Comparison of ENCODE assay signal across 8 cellular contexts in the genomic region with DNA sequence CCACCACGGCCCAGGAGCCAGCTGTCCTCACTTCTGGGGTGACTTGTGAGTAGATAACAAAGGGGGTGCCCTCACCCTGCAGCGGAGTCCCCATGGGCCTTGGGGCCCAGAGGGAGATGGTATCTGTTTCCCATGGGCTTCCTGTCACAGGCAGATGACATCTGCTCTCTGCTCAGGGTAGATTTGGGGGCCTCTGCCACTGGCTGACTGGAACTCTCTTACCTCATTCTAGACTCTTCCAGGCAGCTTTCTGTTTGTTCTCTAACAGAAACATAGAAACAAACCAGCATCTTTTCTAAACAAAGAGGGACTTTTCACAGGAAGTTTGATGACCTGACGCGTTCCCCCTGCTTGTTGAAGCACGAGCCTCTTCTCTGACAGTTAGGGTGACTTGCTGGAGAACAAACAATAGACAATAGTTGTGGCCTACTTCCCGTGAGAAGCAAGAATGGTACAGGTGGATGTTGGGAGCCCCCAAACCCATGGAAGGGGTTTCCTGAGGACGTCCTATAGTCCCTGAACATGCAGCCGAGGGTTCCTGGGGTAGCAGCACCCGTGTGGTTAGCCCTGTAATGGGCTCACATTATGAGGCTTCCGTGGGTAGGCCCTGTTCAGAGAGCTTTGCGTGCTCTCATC.
A peak's percentile ranks its signal among the peaks of the same experiment; 100 is the strongest.
DNase-seq lines count a peak whose midpoint lies in the region; ATAC-seq and TF ChIP-seq lines count a peak whose summit lies in the region.

No MANE protein-coding gene starts in this region.

- H3K4ac ChIP-seq in IMR-90 (ENCODE audit: low read depth, low read length), result peak overlapping the region; percentile 69

- H3K9ac ChIP-seq in IMR-90 (ENCODE audit: low read depth, low read length), result no peak overlapping the region

- H2BK15ac ChIP-seq in IMR-90 (ENCODE audit: low read depth, low read length), result no peak overlapping the region

- peak overlapping the region; percentile 76; the same call in 1 of the 2 replicates for H2AK5ac ChIP-seq in IMR-90 (ENCODE audit: low read depth, low read length)

- dilution Hi-C loops in IMR-90 (cut with HindIII; ENCODE audit: low sequenced_read_pairs, unreplicated experiment), result no loop called here

- H3K18ac ChIP-seq in IMR-90 (ENCODE audit: low read depth, low read length), result peak overlapping the region; percentile 6; the same call in 1 of the 2 replicates

- H2BK5ac ChIP-seq in IMR-90 (ENCODE audit: low read depth, low read length, poor library complexity, severe bottlenecking), result no peak overlapping the region

- H3K27ac Mint-ChIP-seq in natural killer cell treated with Interleukin-12 subunit alpha and Interleukin-12 subunit beta and Interleukin-15 and Interleukin-18, amount 100 ng/mL, for 72 hours, result peak overlapping the region; percentile 94 to 96

- BruUV-seq in IMR-90 (replicated peaks; lab: Mats Ljungman, UMichigan), result no TSS peak

- CTCF ChIA-PET in IMR-90 (lab: Yijun Ruan, JAX), result no interaction called here

- peaks cover 40% of the 10 kb centered on the region for H3K9me1 ChIP-seq in IMR-90 (ENCODE audit: insufficient read depth, low read length)

- H3K4me1 ChIP-seq in IMR-90 (ENCODE audit: control insufficient read depth, insufficient read depth, low read length), result peaks cover 44% of the 10 kb centered on the region

- H2BK120ac ChIP-seq in IMR-90 (ENCODE audit: low read depth, low read length), result peak overlapping the region; percentile 59

- no peak overlapping the region for H3K4me2 ChIP-seq in IMR-90 (ENCODE audit: low read depth, low read length)

- H3K27ac ChIP-seq in IMR-90 (ENCODE audit: insufficient read depth, low read length), result no peak overlapping the region

- H3K9me3 ChIP-seq in IMR-90 (ENCODE audit: control insufficient read depth, insufficient read depth, low read length), result no peaks in the 10 kb centered on the region

- in situ Hi-C loops in IMR-90 (cut with MboI; ENCODE audit: low sequenced_read_pairs), result no loop called here

- no peak overlapping the region; the same call in 1 of the 2 replicates for H3K14ac ChIP-seq in IMR-90 (replicated peaks; ENCODE audit: low read depth, low read length)

- H3K23ac ChIP-seq in IMR-90 (ENCODE audit: low read depth, low read length), result peak overlapping the region; percentile 55

- H3K56ac ChIP-seq in IMR-90 (ENCODE audit: extremely low read depth, insufficient read depth, low read length), result no peak overlapping the region

- H3K4me1 Mint-ChIP-seq in natural killer cell treated with Interleukin-12 subunit alpha and Interleukin-12 subunit beta and Interleukin-15 and Interleukin-18, amount 100 ng/mL, for 72 hours (ENCODE audit: low read depth in 2 of 2), result peaks cover 55 to 56% of the 10 kb centered on the region in 2 donors

- H4K8ac ChIP-seq in IMR-90 (ENCODE audit: low read depth in 2 of 2, low read length in 2 of 2), result peak overlapping the region in 1 of 2 experiments; percentile 38; a peak in 1 of 4 replicates

- H4K5ac ChIP-seq in IMR-90 (ENCODE audit: low read depth, low read length), result no peak overlapping the region

- POLR2A ChIA-PET in IMR-90 (lab: Charles Lee; ENCODE audit: unreplicated experiment), result no interaction called here

- TF ChIP-seq CTCF in IMR-90 (conservative IDR thresholded peaks at IDR 0.05; ENCODE audit: low read depth, low read length), result no peak

- peak overlapping the region; percentile 37 for H2AK9ac ChIP-seq in IMR-90 (replicated peaks; ENCODE audit: low read depth, low read length, poor library complexity)

- no peaks in the 10 kb centered on the region for H3K9me3 Mint-ChIP-seq in natural killer cell treated with Interleukin-12 subunit alpha and Interleukin-12 subunit beta and Interleukin-15 and Interleukin-18, amount 100 ng/mL, for 72 hours

- H4K91ac ChIP-seq in IMR-90 (ENCODE audit: insufficient read depth, low read depth, low read length), result peak overlapping the region; percentile 73

- no peaks in the 10 kb centered on the region for H3K27me3 Mint-ChIP-seq in natural killer cell treated with Interleukin-12 subunit alpha and Interleukin-12 subunit beta and Interleukin-15 and Interleukin-18, amount 100 ng/mL, for 72 hours

- no peak overlapping the region for H2AFZ ChIP-seq in IMR-90 (replicated peaks; ENCODE audit: low read length, poor library complexity)

- peaks cover 60 to 90% of the 10 kb centered on the region in 2 experiments for H3K79me1 ChIP-seq in IMR-90 (ENCODE audit: low read depth in 1 of 2, low read length in 2 of 2)

- DNase-seq in Right ventricle myocardium superior (peak; percentile 42), cardiac septum (ENCODE audit: low spot score) (no peak), IMR-90 (peak; percentile 45), activated gamma-delta T cell treated with Interleukin-2 at 50 U/mL for 16 hours (peak; percentile 68), cerebellum (ENCODE audit: low spot score) (no peak), GDM1 (lab: John Stamatoyannopoulos, UW) (no peak), HuH-7.5 (ENCODE audit: low spot score) (no peak)
- peak; percentile 65 for DNase-seq in natural killer cell treated with Interleukin-12 subunit alpha and Interleukin-12 subunit beta and Interleukin-15 and Interleukin-18, amount 100 ng/mL, for 72 hours (ENCODE audit: low spot score)

- ATAC-seq in Right ventricle myocardium superior (ENCODE audit: poor library complexity) (no peak), IMR-90 (ENCODE audit: low read depth) (no peak)
- ATAC-seq in natural killer cell treated with Interleukin-12 subunit alpha and Interleukin-12 subunit beta and Interleukin-15 and Interleukin-18, amount 100 ng/mL, for 72 hours, result peak; percentile 81 to 83

- peaks cover 23% of the 10 kb centered on the region for H3K36me3 ChIP-seq in IMR-90 (ENCODE audit: control insufficient read depth, insufficient read depth, low read length)

- H3K4me3 ChIP-seq in IMR-90 (ENCODE audit: insufficient read depth, low read depth, low read length), result no peak overlapping the region

- no peaks in the 10 kb centered on the region for H3K36me3 Mint-ChIP-seq in natural killer cell treated with Interleukin-12 subunit alpha and Interleukin-12 subunit beta and Interleukin-15 and Interleukin-18, amount 100 ng/mL, for 72 hours

- 67% methylated on average over 5 of the region's 11 CpGs; no CpG with 5 or more reads in 1 of the 2 experiments for WGBS in IMR-90 (ENCODE audit: extremely low coverage in 2 of 2, insufficient read length in 1 of 2), 2 experiments

- peak overlapping the region; percentile 55 for H2BK20ac ChIP-seq in IMR-90 (ENCODE audit: low read depth, low read length)

- peak overlapping the region; percentile 80 for H3K4me3 Mint-ChIP-seq in natural killer cell treated with Interleukin-12 subunit alpha and Interleukin-12 subunit beta and Interleukin-15 and Interleukin-18, amount 100 ng/mL, for 72 hours

- no peak for TF ChIP-seq RAD21 in IMR-90 (IDR thresholded peaks at IDR 0.05; ENCODE audit: low read length)

- no peaks in the 10 kb centered on the region for H3K27me3 ChIP-seq in IMR-90 (ENCODE audit: control insufficient read depth, insufficient read depth, low read length)

- H4K20me1 ChIP-seq in IMR-90 (ENCODE audit: insufficient read depth, low read length), result peaks cover 87% of the 10 kb centered on the region

- intact Hi-C loops in Right ventricle myocardium superior (cut with DNase I), result no loop called here
- intact Hi-C loops in cardiac septum (cut with DNase I), result no loop called here
- intact Hi-C loops in IMR-90 (cut with micrococcal nuclease), result no loop called here

- TF ChIP-seq POLR2A in IMR-90 (IDR thresholded peaks at IDR 0.05; ENCODE audit: low read depth, low read length), result no peak

TF ChIP-seq in IMR-90, 13 proteins besides CTCF, POLR2A, EP300 and RAD21:
- no peak for TF ChIP-seq SMC3 (IDR thresholded peaks at IDR 0.05; ENCODE audit: low read depth, low read length)
- no peak for TF ChIP-seq BHLHE40 (IDR thresholded peaks at IDR 0.05; ENCODE audit: low read depth, low read length)
- no peak for TF ChIP-seq NFE2L2 (IDR thresholded peaks at IDR 0.05; ENCODE audit: low read depth, low read length)
- TF ChIP-seq CHD1 (IDR thresholded peaks at IDR 0.05; ENCODE audit: low read depth, low read length), result no peak
- no peak for TF ChIP-seq MXI1 (IDR thresholded peaks at IDR 0.05; ENCODE audit: borderline replicate concordance, low read depth, low read length)
- no peak for TF ChIP-seq ELK1 (IDR thresholded peaks at IDR 0.05; ENCODE audit: borderline replicate concordance, low read depth, low read length)

Comparison
In these comparisons a context has a peak if more than half of its experiments do, and no peak if none do; other contexts are left out.
1. DNase-seq: peak in Right ventricle myocardium superior (single experiment), IMR-90 (single experiment), activated gamma-delta T cell treated with Interleukin-2 at 50 U/mL for 16 hours (single experiment) and natural killer cell treated with Interleukin-12 subunit alpha and Interleukin-12 subunit beta and Interleukin-15 and Interleukin-18, amount 100 ng/mL, for 72 hours (single experiment); none in cardiac septum (single experiment), cerebellum (single experiment), GDM1 (single experiment) and HuH-7.5 (single experiment).
2. ATAC-seq: peak in natural killer cell treated with Interleukin-12 subunit alpha and Interleukin-12 subunit beta and Interleukin-15 and Interleukin-18, amount 100 ng/mL, for 72 hours (2 of 2); none in Right ventricle myocardium superior (single experiment) and IMR-90 (single experiment).